ENCODE assay signal across 10 cellular contexts in genomic region chr3:82198009-82198408, GRCh38.
"Had no signal": no experiment of that assay in that cellular context is flagged by ENCODE, and none has a peak within 500 bp of the region (broad histone marks: within the 10 kb centered on the region; RNA-seq: fewer than 3 reads in every experiment).

No MANE protein-coding gene starts in this region.

- H3K4me1 ChIP-seq: HAP-1 had no signal

- FAIRE-seq: K562 had no signal

- H3K27ac ChIP-seq: GM23248, HL-60 had no signal

- H3K36me3 ChIP-seq: HAP-1 had no signal

- H3K4me3 Mint-ChIP-seq: HFFc6 had no signal

- H3K9me3 ChIP-seq: HAP-1 had no signal

- DNase-seq: GM23248, GOT3, H7, HFFc6, IMR-90, KG1 had no signal

- H3K4me3 ChIP-seq: GM23248, HAP-1, K562 had no signal

- H3K27ac Mint-ChIP-seq: HFFc6 had no signal

- H2AFZ ChIP-seq: GM23248 had no signal

- H3K9ac ChIP-seq: GM23248 had no signal

- ATAC-seq: HCT116, K562 had no signal
